8 cellular contexts compared by ENCODE assay signal in the genomic region with DNA sequence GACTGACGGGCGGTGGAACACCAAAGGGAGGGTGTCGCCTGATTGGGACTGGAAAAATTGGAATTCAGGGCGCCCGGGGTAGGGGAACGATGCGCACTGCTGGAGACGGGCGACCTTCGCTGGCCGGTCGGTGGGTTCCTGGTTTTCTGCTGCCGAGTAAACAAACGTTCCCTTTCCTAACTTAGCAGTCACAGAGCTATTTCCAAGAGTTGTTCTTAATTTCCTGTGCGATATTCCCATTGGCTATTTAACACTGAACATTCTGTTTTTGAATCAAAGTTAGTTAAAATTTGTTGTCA. TPM values are rescaled to one million over a fixed set of nuclear protein-coding genes. Genes with fewer than 3 reads are reported as not detected.
DNase-seq lines count a peak whose midpoint lies in the region; ATAC-seq and TF ChIP-seq lines count a peak whose summit lies in the region.

No MANE protein-coding gene starts in this region.

- H3K27ac ChIP-seq in SK-N-MC (no peak overlapping the region), neuronal stem cell (replicated peaks; ENCODE audit: low read length) (peak overlapping the region; percentile 80)

- no peak overlapping the region for H4K91ac ChIP-seq in neuronal stem cell (ENCODE audit: low read depth, low read length, poor library complexity)

- H3K4me3 Mint-ChIP-seq in T-helper 1 cell treated with Interleukin-12 subunit alpha and Interleukin-12 subunit beta and Interleukin-4 antibody, amounts not matched to agents 30 μg/mL and 1 μg/mL, for 36 hours: peak overlapping the region; percentile 99

- H3K18ac ChIP-seq in neuronal stem cell (ENCODE audit: low read length): peak overlapping the region; percentile 97

- H3K27me3 Mint-ChIP-seq in T-helper 1 cell treated with Interleukin-12 subunit alpha and Interleukin-12 subunit beta and Interleukin-4 antibody, amounts not matched to agents 30 μg/mL and 1 μg/mL, for 36 hours (ENCODE audit: low read depth): no peaks in the 10 kb centered on the region

- peak overlapping the region; percentile 56 for H3K23ac ChIP-seq in neuronal stem cell (ENCODE audit: low read depth, low read length, poor library complexity)

- no CpG with 5 or more reads among the region's 15 CpGs for WGBS in neuronal stem cell (ENCODE audit: extremely low coverage in 2 of 2, insufficient read length in 2 of 2, insufficient replicate concordance in 1 of 2), 2 donors

- H3K79me1 ChIP-seq in neuronal stem cell (ENCODE audit: low read depth, low read length): no peaks in the 10 kb centered on the region

- peak; percentile 17 for ATAC-seq in HG02759 (IDR thresholded peaks at IDR 0.05; ENCODE audit: unreplicated experiment)

- H2BK15ac ChIP-seq in neuronal stem cell (ENCODE audit: low read length): peak overlapping the region; percentile 77

- H3K36me3 ChIP-seq in SK-N-MC (ENCODE audit: insufficient read depth, low read length) (no peaks in the 10 kb centered on the region; the same call in 1 of the 2 replicates), neuronal stem cell (replicated peaks in 1 of 2; ENCODE audit: control insufficient read depth in 2 of 2, insufficient read depth in 2 of 2, low read length in 2 of 2) (peaks cover 5 to 31% of the 10 kb centered on the region in 2 donors)

- no peak overlapping the region for H3K14ac ChIP-seq in neuronal stem cell (ENCODE audit: low read length)

- H2BK5ac ChIP-seq in neuronal stem cell (ENCODE audit: low read length): peak overlapping the region; percentile 83

- no peaks in the 10 kb centered on the region for H3K9me3 Mint-ChIP-seq in T-helper 1 cell treated with Interleukin-12 subunit alpha and Interleukin-12 subunit beta and Interleukin-4 antibody, amounts not matched to agents 30 μg/mL and 1 μg/mL, for 36 hours

- H2AK5ac ChIP-seq in neuronal stem cell (ENCODE audit: low read depth, low read length): no peak overlapping the region

- peaks cover 28% of the 10 kb centered on the region for H3K4me1 Mint-ChIP-seq in T-helper 1 cell treated with Interleukin-12 subunit alpha and Interleukin-12 subunit beta and Interleukin-4 antibody, amounts not matched to agents 30 μg/mL and 1 μg/mL, for 36 hours (ENCODE audit: low read depth)

- no peak overlapping the region for H2BK12ac ChIP-seq in neuronal stem cell (ENCODE audit: low read length)

- no peak for DNase-seq in T-helper 1 cell
- no peak for DNase-seq in SK-N-MC (ENCODE audit: low read depth, low spot score)
- peak; percentile 31 for DNase-seq in fibroblast of the aortic adventitia (ENCODE audit: low read depth)
- no peak for DNase-seq in neuronal stem cell (ENCODE audit: low spot score)
- no peak for DNase-seq in stimulated activated CD4-positive, alpha-beta T cell treated with anti-CD3 and anti-CD28 coated beads, Interleukin-15, amount 100 ng/mL, for 24 hours
- no peak for DNase-seq in OCI-M2 (lab: John Stamatoyannopoulos, UW; ENCODE audit: unreplicated experiment)

- TF ChIP-seq CTCF in fibroblast of the aortic adventitia (IDR thresholded peaks at IDR 0.05; ENCODE audit: insufficient read depth, low read length): no peak

- no peak overlapping the region for H4K8ac ChIP-seq in neuronal stem cell (ENCODE audit: low read depth, low read length)

- H3K4me3 ChIP-seq in SK-N-MC: peak overlapping the region; percentile 92
- H3K4me3 ChIP-seq in fibroblast of the aortic adventitia (ENCODE audit: low read depth, low read length): peak overlapping the region; percentile 93
- H3K4me3 ChIP-seq in neuronal stem cell (ENCODE audit: low read length in 2 of 2): peak overlapping the region; percentile 88 to 94

- H3K9me3 ChIP-seq in SK-N-MC (ENCODE audit: low read depth, low read length) (no peaks in the 10 kb centered on the region), neuronal stem cell (replicated peaks in 1 of 2; ENCODE audit: control insufficient read depth in 2 of 2, insufficient read depth in 1 of 2, low read depth in 1 of 2, low read length in 2 of 2) (peaks cover 0 to 2% of the 10 kb centered on the region in 2 donors)

- H3K9ac ChIP-seq in SK-N-MC (ENCODE audit: insufficient read length): peak overlapping the region; percentile 71
- peak overlapping the region; percentile 89 for H3K9ac ChIP-seq in neuronal stem cell (ENCODE audit: low read depth, low read length, poor library complexity)

- peaks cover 2 to 5% of the 10 kb centered on the region in 2 donors for H3K4me1 ChIP-seq in neuronal stem cell (ENCODE audit: control insufficient read depth in 2 of 2, insufficient read depth in 1 of 2, low read depth in 1 of 2, low read length in 2 of 2)

- H3K27me3 ChIP-seq in neuronal stem cell (ENCODE audit: control insufficient read depth in 3 of 3, insufficient read depth in 3 of 3, low read depth in 1 of 3, low read length in 3 of 3): no peaks in the 10 kb centered on the region

- peak overlapping the region; percentile 58 for H3K4me2 ChIP-seq in neuronal stem cell (ENCODE audit: insufficient read depth, low read length, poor library complexity, severe bottlenecking)

- H2AFZ ChIP-seq in neuronal stem cell (ENCODE audit: low read length): peak overlapping the region; percentile 95

- H3K27ac Mint-ChIP-seq in T-helper 1 cell treated with Interleukin-12 subunit alpha and Interleukin-12 subunit beta and Interleukin-4 antibody, amounts not matched to agents 30 μg/mL and 1 μg/mL, for 36 hours: peak overlapping the region; percentile 97

- peaks cover 18% of the 10 kb centered on the region for H3K36me3 Mint-ChIP-seq in T-helper 1 cell treated with Interleukin-12 subunit alpha and Interleukin-12 subunit beta and Interleukin-4 antibody, amounts not matched to agents 30 μg/mL and 1 μg/mL, for 36 hours (ENCODE audit: low read depth)

- no peak overlapping the region for H2BK120ac ChIP-seq in neuronal stem cell (ENCODE audit: low read depth, low read length)

- no peak overlapping the region for H3K4ac ChIP-seq in neuronal stem cell (ENCODE audit: low read length)

RNA-seq across cellular contexts. Expression of gene C18orf54, which starts 0.7 kb away (rescaled TPM):
- total RNA-seq in fibroblast of the aortic adventitia (ENCODE audit: low replicate concordance): 10.5 and 12.7 TPM in 2 replicates
- polyA plus RNA-seq in neuronal stem cell (2013, experiment 1 of 2): 19.9 TPM
- polyA plus RNA-seq in neuronal stem cell (2013, experiment 2 of 2): 20.3 TPM

RNA-seq across cellular contexts. Expression of gene STARD6, which starts 0.8 kb away (rescaled TPM):
- total RNA-seq in fibroblast of the aortic adventitia (ENCODE audit: low replicate concordance): not detected in 2 replicates
- polyA plus RNA-seq in neuronal stem cell (2013, experiment 1 of 2): 0.20 TPM
- 0.06 TPM for polyA plus RNA-seq in neuronal stem cell (2013, experiment 2 of 2)
